19 cellular contexts compared by ENCODE assay signal in the genomic region with DNA sequence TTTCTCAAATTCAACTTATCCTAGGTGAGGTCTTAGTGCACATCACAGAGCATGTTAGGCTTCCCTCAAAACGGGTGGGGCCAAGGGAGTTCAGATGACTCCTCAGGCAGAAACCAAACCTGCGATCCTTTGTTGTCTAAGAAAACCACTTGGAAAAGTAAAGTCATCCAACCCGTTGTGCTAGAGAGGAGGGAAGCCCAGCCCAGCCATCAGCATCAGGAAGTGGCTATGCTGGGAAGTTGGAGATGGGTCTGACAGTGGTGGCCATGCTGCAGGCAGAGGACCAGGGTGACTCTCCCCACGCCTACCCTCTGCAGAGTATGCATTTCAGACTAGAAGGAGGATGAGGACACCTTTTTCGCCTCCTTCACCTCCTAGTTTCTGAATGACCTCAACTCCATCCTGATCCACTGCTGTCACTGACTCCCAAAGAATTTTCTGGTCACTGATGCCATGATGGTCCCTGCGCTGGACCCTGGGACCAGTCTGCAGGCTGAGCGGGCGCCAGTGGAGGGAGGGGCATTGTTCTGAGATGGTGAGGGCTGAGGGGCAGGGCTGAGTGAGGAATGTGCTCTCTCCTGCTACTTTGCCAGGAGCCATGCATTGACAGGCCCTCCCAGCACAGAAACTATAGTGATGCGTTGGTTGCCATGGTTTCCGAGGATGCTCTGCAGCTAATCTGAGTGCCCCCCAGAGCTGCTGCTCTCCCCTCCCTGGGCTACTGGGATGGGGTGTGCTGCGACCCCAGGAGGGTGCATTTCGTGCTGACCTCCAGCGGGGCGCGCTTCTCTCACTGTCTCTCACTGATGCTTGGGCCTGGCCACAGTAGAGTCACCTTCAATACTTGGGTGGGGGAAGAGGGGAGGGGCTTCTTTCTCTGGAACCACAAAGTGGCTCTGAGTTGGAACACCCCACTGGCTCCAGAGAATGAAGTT. TPM values are rescaled to one million over a fixed set of nuclear protein-coding genes. Genes with fewer than 3 reads are reported as not detected.
"Had no signal": no experiment of that assay in that cellular context is flagged by ENCODE, and none has a peak within 500 bp of the region (broad histone marks: within the 10 kb centered on the region; RNA-seq: fewer than 3 reads in every experiment).

No MANE protein-coding gene starts in this region.

- H3K36me3 Mint-ChIP-seq: immature natural killer cell had no signal

- H3K27ac Mint-ChIP-seq: activated CD4-positive, alpha-beta T cell treated with anti-CD3 and anti-CD28 coated beads for 36 hours; activated CD8-positive, alpha-beta T cell treated with anti-CD3 and anti-CD28 coated beads, Interleukin-2, amount 10 ng/mL, durations not matched to agents 7 days and 5 days; activated naive CD4-positive, alpha-beta T cell treated with anti-CD3 and anti-CD28 coated beads for 36 hours; immature natural killer cell; nephron; stimulated activated naive CD8-positive, alpha-beta T cell treated with anti-CD3 and anti-CD28 coated beads, Interleukin-15, amount 100 ng/mL, for 72 hours had no signal

- H3K4me3 ChIP-seq: coronary artery, testis had no signal

- H3K9me3 ChIP-seq: testis had no signal

- H3K27me3 ChIP-seq: testis had no signal

- ATAC-seq: activated CD4-positive, alpha-beta T cell treated with anti-CD3 and anti-CD28 coated beads for 36 hours; activated CD8-positive, alpha-beta T cell treated with anti-CD3 and anti-CD28 coated beads, Interleukin-2, amount 10 ng/mL, durations not matched to agents 7 days and 5 days; left colon; stimulated activated naive CD8-positive, alpha-beta T cell treated with anti-CD3 and anti-CD28 coated beads, Interleukin-15, amount 100 ng/mL, for 72 hours had no signal

- DNase-seq: activated CD4-positive, alpha-beta T cell treated with anti-CD3 and anti-CD28 coated beads for 36 hours; activated CD8-positive, alpha-beta T cell treated with anti-CD3 and anti-CD28 coated beads, Interleukin-2, amount 10 ng/mL, durations not matched to agents 7 days and 5 days; activated naive CD4-positive, alpha-beta T cell treated with anti-CD3 and anti-CD28 coated beads for 36 hours; caudate nucleus; effector CD8-positive, alpha-beta T cell; immature natural killer cell; left colon; mesendoderm; stimulated activated CD4-positive, alpha-beta T cell treated with anti-CD3 and anti-CD28 coated beads, Interleukin-2, amount 100 ng/mL, for 48 hours; stimulated activated CD8-positive, alpha-beta memory T cell treated with anti-CD3 and anti-CD28 coated beads, Interleukin-4, amount 100 ng/mL, for 48 hours; stimulated activated naive CD8-positive, alpha-beta T cell treated with anti-CD3 and anti-CD28 coated beads, Interleukin-15, amount 100 ng/mL, for 72 hours; T-helper 9 cell; testis had no signal

- H3K27ac ChIP-seq: coronary artery, epithelial cell of prostate, testis had no signal

- H3K4me1 ChIP-seq: testis had no signal

- H3K9me3 Mint-ChIP-seq: activated naive CD4-positive, alpha-beta T cell treated with anti-CD3 and anti-CD28 coated beads for 36 hours; nephron; stimulated activated naive CD8-positive, alpha-beta T cell treated with anti-CD3 and anti-CD28 coated beads, Interleukin-15, amount 100 ng/mL, for 72 hours had no signal

- H3K4me3 Mint-ChIP-seq: activated CD4-positive, alpha-beta T cell treated with anti-CD3 and anti-CD28 coated beads for 36 hours; activated CD8-positive, alpha-beta T cell treated with anti-CD3 and anti-CD28 coated beads, Interleukin-2, amount 10 ng/mL, durations not matched to agents 7 days and 5 days; activated naive CD4-positive, alpha-beta T cell treated with anti-CD3 and anti-CD28 coated beads for 36 hours; immature natural killer cell; nephron; stimulated activated naive CD8-positive, alpha-beta T cell treated with anti-CD3 and anti-CD28 coated beads, Interleukin-15, amount 100 ng/mL, for 72 hours had no signal

- H3K4me1 Mint-ChIP-seq: activated CD4-positive, alpha-beta T cell treated with anti-CD3 and anti-CD28 coated beads for 36 hours; immature natural killer cell had no signal

RNA-seq across cellular contexts. Expression of gene ALOX12B, which starts 20.4 kb away (rescaled TPM):
- total RNA-seq: glomerular endothelial cell, omental fat pad had no signal
- polyA plus RNA-seq: urinary bladder had no signal

RNA-seq across cellular contexts. Expression of gene ALOX15B, which starts 28.2 kb away (rescaled TPM):
- total RNA-seq: activated CD8-positive, alpha-beta T cell treated with anti-CD3 and anti-CD28 coated beads, Interleukin-2, amount 10 ng/mL, durations not matched to agents 7 days and 5 days; activated naive CD4-positive, alpha-beta T cell treated with anti-CD3 and anti-CD28 coated beads for 36 hours; glomerular endothelial cell; urinary bladder had no signal
- polyA plus RNA-seq: immature natural killer cell had no signal

RNA-seq across cellular contexts. Expression of gene ALOXE3, which starts 51.2 kb away (rescaled TPM):
- total RNA-seq: activated CD8-positive, alpha-beta T cell treated with anti-CD3 and anti-CD28 coated beads, Interleukin-2, amount 10 ng/mL, durations not matched to agents 7 days and 5 days; activated naive CD4-positive, alpha-beta T cell treated with anti-CD3 and anti-CD28 coated beads for 36 hours; glomerular endothelial cell; left colon; urinary bladder had no signal
- polyA plus RNA-seq: immature natural killer cell, urinary bladder had no signal

RNA-seq across cellular contexts. Expression of gene HES7, which starts 56.8 kb away (rescaled TPM):
- total RNA-seq: glomerular endothelial cell, left colon, urinary bladder had no signal
- polyA plus RNA-seq: immature natural killer cell had no signal
